ENCODE assay signal across 7 cellular contexts in the genomic region with DNA sequence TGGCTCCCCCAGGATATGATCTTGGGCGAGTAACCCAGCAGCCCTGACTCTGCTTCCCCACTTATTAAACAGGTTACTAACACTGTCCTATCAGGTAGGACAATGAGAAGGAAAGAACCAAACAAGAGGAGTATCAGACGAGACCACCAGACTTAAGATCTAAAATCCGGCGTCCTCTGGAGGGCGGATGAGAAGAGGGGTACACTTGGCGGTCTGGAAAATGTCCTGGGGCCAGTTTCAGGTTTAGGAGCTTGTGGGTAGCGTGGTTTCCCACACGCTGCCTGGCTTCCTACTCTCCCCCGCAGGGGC. TPM values are rescaled to one million over a fixed set of nuclear protein-coding genes. Genes with fewer than 3 reads are reported as not detected.
A peak's percentile ranks its signal among the peaks of the same experiment; 100 is the strongest.
DNase-seq lines count a peak whose midpoint lies in the region; ATAC-seq and TF ChIP-seq lines count a peak whose summit lies in the region.

No MANE protein-coding gene starts in this region.

- no peak for TF ChIP-seq CTCF in HEK293 (tag by site-specific recombination; IDR thresholded peaks at IDR 0.05)

- no peaks in the 10 kb centered on the region for H3K27me3 ChIP-seq in right cardiac atrium (ENCODE audit: control insufficient read depth, insufficient read depth)

- no peaks in the 10 kb centered on the region for H3K9me3 ChIP-seq in HEK293 (ENCODE audit: control insufficient read depth, insufficient read depth, low read depth, low read length)
- peaks cover 29% of the 10 kb centered on the region for H3K9me3 ChIP-seq in T-helper 17 cell (ENCODE audit: control insufficient read depth, low read length, poor library complexity, severe bottlenecking)
- H3K9me3 ChIP-seq in right cardiac atrium (ENCODE audit: control insufficient read depth, low read length), result peaks cover 13% of the 10 kb centered on the region

- H3K27ac ChIP-seq in HEK293 (ENCODE audit: extremely low read depth, low read depth, low read length) (peak overlapping the region; percentile 66), right cardiac atrium (ENCODE audit: low read length) (peak overlapping the region; percentile 34)

- POLR2A ChIA-PET in HEK293 (lab: Yijun Ruan, JAX), result no interaction called here

- no peaks in the 10 kb centered on the region for H3K27me3 Mint-ChIP-seq in T-helper 17 cell

- ATAC-seq in T-helper 17 cell (no peak), right cardiac atrium (no peak), GM18498 (IDR thresholded peaks at IDR 0.05; ENCODE audit: unreplicated experiment) (no peak)
- no peak for ATAC-seq in stimulated activated effector memory CD8-positive, alpha-beta T cell treated with anti-CD3 and anti-CD28 coated beads, Interleukin-12 subunit alpha, Interleukin-12 subunit beta, amount 100 ng/mL, for 72 hours

- peaks cover 22% of the 10 kb centered on the region for H3K9me3 Mint-ChIP-seq in stimulated activated effector memory CD8-positive, alpha-beta T cell treated with anti-CD3 and anti-CD28 coated beads, Interleukin-12 subunit alpha, Interleukin-12 subunit beta, amount 100 ng/mL, for 72 hours

- 39% methylated on average over 9 of the region's 9 CpGs for WGBS in right cardiac atrium

- H3K4me3 Mint-ChIP-seq in T-helper 17 cell, result peak overlapping the region; percentile 93
- H3K4me3 Mint-ChIP-seq in stimulated activated effector memory CD8-positive, alpha-beta T cell treated with anti-CD3 and anti-CD28 coated beads, Interleukin-12 subunit alpha, Interleukin-12 subunit beta, amount 100 ng/mL, for 72 hours, result peak overlapping the region; percentile 87

- intact Hi-C loops in right cardiac atrium (cut with DNase I), result no loop called here

- H3K4me1 ChIP-seq in HEK293 (ENCODE audit: control insufficient read depth, insufficient read depth, low read length), result no peaks in the 10 kb centered on the region
- no peaks in the 10 kb centered on the region for H3K4me1 ChIP-seq in right cardiac atrium (ENCODE audit: control insufficient read depth, insufficient read depth, low read length)

- peak overlapping the region; percentile 90 for H3K27ac Mint-ChIP-seq in T-helper 17 cell
- H3K27ac Mint-ChIP-seq in stimulated activated effector memory CD8-positive, alpha-beta T cell treated with anti-CD3 and anti-CD28 coated beads, Interleukin-12 subunit alpha, Interleukin-12 subunit beta, amount 100 ng/mL, for 72 hours, result peak overlapping the region; percentile 94

- H3K36me3 Mint-ChIP-seq in T-helper 17 cell (ENCODE audit: low read depth), result peaks cover 6% of the 10 kb centered on the region
- peaks cover 31% of the 10 kb centered on the region for H3K36me3 Mint-ChIP-seq in stimulated activated effector memory CD8-positive, alpha-beta T cell treated with anti-CD3 and anti-CD28 coated beads, Interleukin-12 subunit alpha, Interleukin-12 subunit beta, amount 100 ng/mL, for 72 hours

- DNase-seq in T-helper 17 cell (no peak), right cardiac atrium (no peak), Ammon's horn (ENCODE audit: low spot score) (no peak)
- DNase-seq in stimulated activated effector memory CD8-positive, alpha-beta T cell treated with anti-CD3 and anti-CD28 coated beads, Interleukin-12 subunit alpha, Interleukin-12 subunit beta, amount 100 ng/mL, for 72 hours (ENCODE audit: low spot score in 2 of 2), result no peak
- no peak for DNase-seq in stimulated activated naive CD4-positive, alpha-beta T cell treated with Interleukin-2 at 50 U/mL for 16 hours (lab: John Stamatoyannopoulos, UW)

- H3K36me3 ChIP-seq in HEK293 (ENCODE audit: control insufficient read depth in 2 of 2, insufficient read depth in 1 of 2, low read length in 2 of 2), result peaks cover 0 to 41% of the 10 kb centered on the region in 2 experiments; a peak in 1 of 3 replicates

- CTCF ChIA-PET in HEK293 (lab: Yijun Ruan, JAX), result interaction anchor here (0.8 kb wide), 1 partner anchor 37 kb away, joined by 3 read pairs; no protein-coding TSS in a partner anchor

- H3K4me1 Mint-ChIP-seq in T-helper 17 cell, result peaks cover 6% of the 10 kb centered on the region
- peaks cover 7% of the 10 kb centered on the region for H3K4me1 Mint-ChIP-seq in stimulated activated effector memory CD8-positive, alpha-beta T cell treated with anti-CD3 and anti-CD28 coated beads, Interleukin-12 subunit alpha, Interleukin-12 subunit beta, amount 100 ng/mL, for 72 hours

- H3K4me3 ChIP-seq in HEK293 (ENCODE audit: low read depth, low read length) (peak overlapping the region; percentile 43), right cardiac atrium (ENCODE audit: low read length) (peak overlapping the region; percentile 89)

TF ChIP-seq in HEK293, 187 proteins besides CTCF, POLR2A, EP300 and RAD21:
- TF ChIP-seq WT1 (tag by site-specific recombination; IDR thresholded peaks at IDR 0.05) (no peak), ZNF341 (tag by site-specific recombination; IDR thresholded peaks at IDR 0.05; ENCODE audit: low read depth) (no peak), ZNF585B (tag by site-specific recombination; IDR thresholded peaks at IDR 0.05) (no peak), ZXDB (tag by site-specific recombination; IDR thresholded peaks at IDR 0.05) (peak; percentile 40; the same call in 1 of the 2 replicates), ZNF114 (tag by site-specific recombination; IDR thresholded peaks at IDR 0.05) (no peak), ZNF830 (tag by site-specific recombination; IDR thresholded peaks at IDR 0.05; ENCODE audit: low read depth) (no peak)
- TF ChIP-seq, protein P1, sequence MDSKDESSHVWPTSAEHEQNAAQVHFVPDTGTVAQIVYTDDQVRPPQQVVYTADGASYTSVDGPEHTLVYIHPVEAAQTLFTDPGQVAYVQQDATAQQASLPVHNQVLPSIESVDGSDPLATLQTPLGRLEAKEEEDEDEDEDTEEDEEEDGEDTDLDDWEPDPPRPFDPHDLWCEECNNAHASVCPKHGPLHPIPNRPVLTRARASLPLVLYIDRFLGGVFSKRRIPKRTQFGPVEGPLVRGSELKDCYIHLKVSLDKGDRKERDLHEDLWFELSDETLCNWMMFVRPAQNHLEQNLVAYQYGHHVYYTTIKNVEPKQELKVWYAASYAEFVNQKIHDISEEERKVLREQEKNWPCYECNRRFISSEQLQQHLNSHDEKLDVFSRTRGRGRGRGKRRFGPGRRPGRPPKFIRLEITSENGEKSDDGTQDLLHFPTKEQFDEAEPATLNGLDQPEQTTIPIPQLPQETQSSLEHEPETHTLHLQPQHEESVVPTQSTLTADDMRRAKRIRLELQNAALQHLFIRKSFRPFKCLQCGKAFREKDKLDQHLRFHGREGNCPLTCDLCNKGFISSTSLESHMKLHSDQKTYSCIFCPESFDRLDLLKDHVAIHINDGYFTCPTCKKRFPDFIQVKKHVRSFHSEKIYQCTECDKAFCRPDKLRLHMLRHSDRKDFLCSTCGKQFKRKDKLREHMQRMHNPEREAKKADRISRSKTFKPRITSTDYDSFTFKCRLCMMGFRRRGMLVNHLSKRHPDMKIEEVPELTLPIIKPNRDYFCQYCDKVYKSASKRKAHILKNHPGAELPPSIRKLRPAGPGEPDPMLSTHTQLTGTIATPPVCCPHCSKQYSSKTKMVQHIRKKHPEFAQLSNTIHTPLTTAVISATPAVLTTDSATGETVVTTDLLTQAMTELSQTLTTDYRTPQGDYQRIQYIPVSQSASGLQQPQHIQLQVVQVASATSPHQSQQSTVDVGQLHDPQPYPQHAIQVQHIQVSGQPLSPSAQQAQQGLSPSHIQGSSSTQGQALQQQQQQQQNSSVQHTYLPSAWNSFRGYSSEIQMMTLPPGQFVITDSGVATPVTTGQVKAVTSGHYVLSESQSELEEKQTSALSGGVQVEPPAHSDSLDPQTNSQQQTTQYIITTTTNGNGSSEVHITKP (tag by site-specific recombination; IDR thresholded peaks at IDR 0.05), result peak; percentile 60; the same call in 1 of the 2 replicates
- TF ChIP-seq, protein P2, sequence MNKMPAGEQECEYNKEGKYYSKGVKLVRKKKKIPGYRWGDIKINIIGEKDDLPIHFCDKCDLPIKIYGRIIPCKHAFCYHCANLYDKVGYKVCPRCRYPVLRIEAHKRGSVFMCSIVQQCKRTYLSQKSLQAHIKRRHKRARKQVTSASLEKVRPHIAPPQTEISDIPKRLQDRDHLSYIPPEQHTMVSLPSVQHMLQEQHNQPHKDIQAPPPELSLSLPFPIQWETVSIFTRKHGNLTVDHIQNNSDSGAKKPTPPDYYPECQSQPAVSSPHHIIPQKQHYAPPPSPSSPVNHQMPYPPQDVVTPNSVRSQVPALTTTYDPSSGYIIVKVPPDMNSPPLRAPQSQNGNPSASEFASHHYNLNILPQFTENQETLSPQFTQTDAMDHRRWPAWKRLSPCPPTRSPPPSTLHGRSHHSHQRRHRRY (tag by site-specific recombination; IDR thresholded peaks at IDR 0.05), result no peak

RNA-seq across cellular contexts. Expression of gene ZNF32, which starts 0.6 kb away (rescaled TPM):
- total RNA-seq in T-helper 17 cell (10 to 100 TPM; 19.0 to 19.2 TPM), right cardiac atrium (10 to 100 TPM; 47.2 to 65.4 (median 54.4) TPM)
- polyA plus RNA-seq in right cardiac atrium, result 86.3 TPM

RNA-seq across cellular contexts. Expression of gene ZNF485, which starts 41.8 kb away (rescaled TPM):
- total RNA-seq in T-helper 17 cell (1 to 10 TPM; 2.4 to 2.9 TPM), right cardiac atrium (1 to 10 TPM; 1.7 to 2.6 (median 2.0) TPM)
- polyA plus RNA-seq in right cardiac atrium, result 1.2 TPM
